40 cellular contexts compared by ENCODE assay signal in genomic region chr6:96537726-96538125, GRCh38. TPM values are rescaled to one million over a fixed set of nuclear protein-coding genes. Genes with fewer than 3 reads are reported as not detected.
"Had no signal": no experiment of that assay in that cellular context is flagged by ENCODE, and none has a peak within 500 bp of the region (broad histone marks: within the 10 kb centered on the region; RNA-seq: fewer than 3 reads in every experiment).

No MANE protein-coding gene starts in this region.

- ATAC-seq: activated CD4-positive, alpha-beta T cell treated with anti-CD3 and anti-CD28 coated beads for 36 hours; activated CD4-positive, CD25-positive, alpha-beta regulatory T cell treated with anti-CD3 and anti-CD28 coated beads, Interleukin-2, amount 50 U/mL, for 24 hours; activated T-cell treated with anti-CD3 and anti-CD28 coated beads, Interleukin-2, amount 50 U/mL, for 4 hours; activated T-helper 17 cell treated with anti-CD3 and anti-CD28 coated beads, Interleukin-2, amount 50 U/mL, for 72 hours; PC-3; WTC11 had no signal

- H3K4me3 Mint-ChIP-seq: activated CD4-positive, alpha-beta T cell treated with anti-CD3 and anti-CD28 coated beads for 36 hours; activated CD4-positive, alpha-beta T cell treated with anti-CD3 and anti-CD28 coated beads, Interleukin-2, amount 10 ng/mL, durations not matched to agents 7 days and 5 days; activated naive CD8-positive, alpha-beta T cell treated with anti-CD3 and anti-CD28 coated beads for 36 hours; activated T-cell treated with anti-CD3 and anti-CD28 coated beads, Interleukin-2, amount 50 U/mL, for 4 hours; activated T-helper 17 cell treated with anti-CD3 and anti-CD28 coated beads, Interleukin-2, amount 50 U/mL, for 72 hours; T-helper 1 cell treated with Interleukin-12 subunit alpha and Interleukin-12 subunit beta and Interleukin-4 antibody, amounts not matched to agents 30 μg/mL and 1 μg/mL, for 36 hours; T-helper 2 cell treated with Interferon-gamma antibody and Interleukin-4, amounts not matched to agents 5 μg/mL and 100 μg/mL, for 36 hours; WTC11 had no signal

- FAIRE-seq: colon, TTC549 had no signal

- H3K4me3 ChIP-seq: Peyer's patch, SJSA1 had no signal

- H3K9me3 Mint-ChIP-seq: activated CD4-positive, alpha-beta T cell treated with anti-CD3 and anti-CD28 coated beads, Interleukin-2, amount 10 ng/mL, durations not matched to agents 7 days and 5 days; activated naive CD8-positive, alpha-beta T cell treated with anti-CD3 and anti-CD28 coated beads for 36 hours; activated T-cell treated with anti-CD3 and anti-CD28 coated beads, Interleukin-2, amount 50 U/mL, for 4 hours; activated T-helper 17 cell treated with anti-CD3 and anti-CD28 coated beads, Interleukin-2, amount 50 U/mL, for 72 hours; T-helper 1 cell treated with Interleukin-12 subunit alpha and Interleukin-12 subunit beta and Interleukin-4 antibody, amounts not matched to agents 30 μg/mL and 1 μg/mL, for 36 hours; T-helper 2 cell treated with Interferon-gamma antibody and Interleukin-4, amounts not matched to agents 5 μg/mL and 100 μg/mL, for 36 hours; WTC11 had no signal

- H3K27ac ChIP-seq: brain microvascular endothelial cell, Peyer's patch, SJSA1 had no signal

- DNase-seq: activated CD4-positive, alpha-beta T cell treated with anti-CD3 and anti-CD28 coated beads for 36 hours; activated CD4-positive, alpha-beta T cell treated with anti-CD3 and anti-CD28 coated beads, Interleukin-2, amount 10 ng/mL, durations not matched to agents 7 days and 5 days; activated CD4-positive, alpha-beta T cell treated with anti-CD3 and anti-CD28 coated beads, Interleukin-2, amount 50 U/mL, for 48 hours; activated CD8-positive, alpha-beta memory T cell treated with anti-CD3 and anti-CD28 coated beads, Interleukin-2, amount 50 U/mL, for 4 hours; activated effector memory CD4-positive, alpha-beta T cell treated with anti-CD3 and anti-CD28 coated beads, Interleukin-2, amount 50 U/mL, for 16 hours; activated naive CD4-positive, alpha-beta T cell; activated naive CD4-positive, alpha-beta T cell treated with anti-CD3 and anti-CD28 coated beads, Interleukin-2, amount 50 U/mL, for 16 hours; activated naive CD8-positive, alpha-beta T cell treated with anti-CD3 and anti-CD28 coated beads for 36 hours; activated T-cell treated with anti-CD3 and anti-CD28 coated beads for 4 hours; activated T-cell treated with anti-CD3 and anti-CD28 coated beads, Interleukin-2, amount 50 U/mL, for 4 hours; amniotic stem cell; aorta; brain microvascular endothelial cell; central memory CD4-positive, alpha-beta T cell; Kasumi-1; KG1; MM.1S; NCI-H1417; NCI-H146; NCI-H187; NCI-H2081; NCI-H2171 treated with DMSO at 0.1 percent for 48 hours; NCI-H2227 treated with DMSO at 0.1 percent for 48 hours; NCI-H446; NCI-H510A treated with DMSO at 0.1 percent for 48 hours; NCI-H526 treated with DMSO at 0.1 percent for 48 hours; NK-92 treated with Interleukin-12 subunit alpha and Interleukin-12 subunit beta, amount 100 ng/mL, for 24 hours; PC-3; Peyer's patch; RPMI8226; SHP77 treated with DMSO at 0.1 percent for 48 hours; SK-N-SH had no signal

- H3K27ac Mint-ChIP-seq: activated CD4-positive, alpha-beta T cell treated with anti-CD3 and anti-CD28 coated beads for 36 hours; activated CD4-positive, alpha-beta T cell treated with anti-CD3 and anti-CD28 coated beads, Interleukin-2, amount 10 ng/mL, durations not matched to agents 7 days and 5 days; activated naive CD8-positive, alpha-beta T cell treated with anti-CD3 and anti-CD28 coated beads for 36 hours; activated T-helper 17 cell treated with anti-CD3 and anti-CD28 coated beads, Interleukin-2, amount 50 U/mL, for 72 hours; T-helper 1 cell treated with Interleukin-12 subunit alpha and Interleukin-12 subunit beta and Interleukin-4 antibody, amounts not matched to agents 30 μg/mL and 1 μg/mL, for 36 hours; T-helper 2 cell treated with Interferon-gamma antibody and Interleukin-4, amounts not matched to agents 5 μg/mL and 100 μg/mL, for 36 hours; WTC11 had no signal

- H3K4me1 Mint-ChIP-seq: activated T-helper 17 cell treated with anti-CD3 and anti-CD28 coated beads, Interleukin-2, amount 50 U/mL, for 72 hours; WTC11 had no signal

- H3K27me3 Mint-ChIP-seq: activated CD4-positive, alpha-beta T cell treated with anti-CD3 and anti-CD28 coated beads for 36 hours; activated CD4-positive, alpha-beta T cell treated with anti-CD3 and anti-CD28 coated beads, Interleukin-2, amount 10 ng/mL, durations not matched to agents 7 days and 5 days; activated naive CD8-positive, alpha-beta T cell treated with anti-CD3 and anti-CD28 coated beads for 36 hours; activated T-helper 17 cell treated with anti-CD3 and anti-CD28 coated beads, Interleukin-2, amount 50 U/mL, for 72 hours had no signal

RNA-seq across cellular contexts. Expression of gene FHL5, which starts 25.2 kb away (rescaled TPM):
- total RNA-seq: activated CD4-positive, alpha-beta T cell treated with anti-CD3 and anti-CD28 coated beads for 36 hours; activated CD4-positive, alpha-beta T cell treated with anti-CD3 and anti-CD28 coated beads, Interleukin-2, amount 10 ng/mL, durations not matched to agents 7 days and 5 days; activated naive CD8-positive, alpha-beta T cell treated with anti-CD3 and anti-CD28 coated beads for 36 hours; activated T-cell treated with anti-CD3 and anti-CD28 coated beads, Interleukin-2, amount 50 U/mL, for 4 hours; activated T-helper 17 cell treated with anti-CD3 and anti-CD28 coated beads, Interleukin-2, amount 50 U/mL, for 72 hours; PC-3; SJSA1; WTC11 had no signal
